Comparison of ENCODE assay signal across 8 cellular contexts in genomic region chr1:41728403-41729202, GRCh38.
DNase-seq lines count a peak whose midpoint lies in the region; ATAC-seq and TF ChIP-seq lines count a peak whose summit lies in the region.

No MANE protein-coding gene starts in this region.

- intact Hi-C loops in activated T-helper 2 cell treated with anti-CD3 and anti-CD28 coated beads, Interferon-gamma antibody, Interleukin-2, Interleukin-4, amounts not matched to agents 10 μg/mL and 5 μg/mL and 100 μg/mL, durations not matched to agents 14 hours and 24 hours and 36 hours (cut with micrococcal nuclease), result loop anchor here (1.0 to 5.0 kb wide), 4 partner anchors 11 to 156 kb away; no protein-coding TSS in a partner anchor

- no peaks in the 10 kb centered on the region for H3K27me3 Mint-ChIP-seq in activated T-helper 2 cell treated with anti-CD3 and anti-CD28 coated beads, Interferon-gamma antibody, Interleukin-2, Interleukin-4, amounts not matched to agents 10 μg/mL and 5 μg/mL and 100 μg/mL, durations not matched to agents 14 hours and 24 hours and 36 hours (ENCODE audit: low read depth)

- no peaks in the 10 kb centered on the region for H3K9me3 Mint-ChIP-seq in activated T-helper 2 cell treated with anti-CD3 and anti-CD28 coated beads, Interferon-gamma antibody, Interleukin-2, Interleukin-4, amounts not matched to agents 10 μg/mL and 5 μg/mL and 100 μg/mL, durations not matched to agents 14 hours and 24 hours and 36 hours

- peak overlapping the region; percentile 67 for H3K27ac Mint-ChIP-seq in activated T-helper 2 cell treated with anti-CD3 and anti-CD28 coated beads, Interferon-gamma antibody, Interleukin-2, Interleukin-4, amounts not matched to agents 10 μg/mL and 5 μg/mL and 100 μg/mL, durations not matched to agents 14 hours and 24 hours and 36 hours

- peaks cover 43% of the 10 kb centered on the region for H3K4me1 Mint-ChIP-seq in activated T-helper 2 cell treated with anti-CD3 and anti-CD28 coated beads, Interferon-gamma antibody, Interleukin-2, Interleukin-4, amounts not matched to agents 10 μg/mL and 5 μg/mL and 100 μg/mL, durations not matched to agents 14 hours and 24 hours and 36 hours (ENCODE audit: low read depth)

- peak; percentile 36 for TF ChIP-seq POLR2A in GM18505 (IDR thresholded peaks at IDR 0.05; ENCODE audit: borderline replicate concordance, extremely low read depth, insufficient read depth, insufficient read length)

- ATAC-seq in GM18505 (IDR thresholded peaks at IDR 0.05; ENCODE audit: unreplicated experiment) (peak; percentile 72), GM21515 (IDR thresholded peaks at IDR 0.05; ENCODE audit: unreplicated experiment) (peak; percentile 57)

- no peaks in the 10 kb centered on the region for H3K36me3 Mint-ChIP-seq in activated T-helper 2 cell treated with anti-CD3 and anti-CD28 coated beads, Interferon-gamma antibody, Interleukin-2, Interleukin-4, amounts not matched to agents 10 μg/mL and 5 μg/mL and 100 μg/mL, durations not matched to agents 14 hours and 24 hours and 36 hours (ENCODE audit: low read depth)

- no peak overlapping the region for H3K4me3 Mint-ChIP-seq in activated T-helper 2 cell treated with anti-CD3 and anti-CD28 coated beads, Interferon-gamma antibody, Interleukin-2, Interleukin-4, amounts not matched to agents 10 μg/mL and 5 μg/mL and 100 μg/mL, durations not matched to agents 14 hours and 24 hours and 36 hours (ENCODE audit: low read depth)

- DNase-seq in LHCN-M2 (ENCODE audit: low read depth), result peak; percentile 56
- peak; percentile 20 for DNase-seq in activated T-helper 2 cell treated with anti-CD3 and anti-CD28 coated beads, Interferon-gamma antibody, Interleukin-2, Interleukin-4, amounts not matched to agents 10 μg/mL and 5 μg/mL and 100 μg/mL, durations not matched to agents 14 hours and 24 hours and 36 hours (ENCODE audit: low spot score)
- peak; percentile 87 for DNase-seq in stimulated activated CD4-positive, alpha-beta T cell treated with anti-CD3 and anti-CD28 coated beads, Interleukin-15, amount 100 ng/mL, for 24 hours
- DNase-seq in NCI-H1930 (lab: John Stamatoyannopoulos, UW), result no peak
- DNase-seq in NCI-H1694 treated with DMSO at 0.1 percent for 48 hours (lab: John Stamatoyannopoulos, UW), result no peak
- DNase-seq in HPDE6-E6E7 (ENCODE audit: extremely low spot score), result no peak

Comparison
In these comparisons a context has a peak if more than half of its experiments do, and no peak if none do; other contexts are left out.
1. DNase-seq: peak in LHCN-M2 (single experiment), activated T-helper 2 cell treated with anti-CD3 and anti-CD28 coated beads, Interferon-gamma antibody, Interleukin-2, Interleukin-4, amounts not matched to agents 10 μg/mL and 5 μg/mL and 100 μg/mL, durations not matched to agents 14 hours and 24 hours and 36 hours (single experiment) and stimulated activated CD4-positive, alpha-beta T cell treated with anti-CD3 and anti-CD28 coated beads, Interleukin-15, amount 100 ng/mL, for 24 hours (single experiment); none in NCI-H1930 (0 of 2), NCI-H1694 treated with DMSO at 0.1 percent for 48 hours (single experiment) and HPDE6-E6E7 (single experiment).